21 cellular contexts compared by ENCODE assay signal in the genomic region with DNA sequence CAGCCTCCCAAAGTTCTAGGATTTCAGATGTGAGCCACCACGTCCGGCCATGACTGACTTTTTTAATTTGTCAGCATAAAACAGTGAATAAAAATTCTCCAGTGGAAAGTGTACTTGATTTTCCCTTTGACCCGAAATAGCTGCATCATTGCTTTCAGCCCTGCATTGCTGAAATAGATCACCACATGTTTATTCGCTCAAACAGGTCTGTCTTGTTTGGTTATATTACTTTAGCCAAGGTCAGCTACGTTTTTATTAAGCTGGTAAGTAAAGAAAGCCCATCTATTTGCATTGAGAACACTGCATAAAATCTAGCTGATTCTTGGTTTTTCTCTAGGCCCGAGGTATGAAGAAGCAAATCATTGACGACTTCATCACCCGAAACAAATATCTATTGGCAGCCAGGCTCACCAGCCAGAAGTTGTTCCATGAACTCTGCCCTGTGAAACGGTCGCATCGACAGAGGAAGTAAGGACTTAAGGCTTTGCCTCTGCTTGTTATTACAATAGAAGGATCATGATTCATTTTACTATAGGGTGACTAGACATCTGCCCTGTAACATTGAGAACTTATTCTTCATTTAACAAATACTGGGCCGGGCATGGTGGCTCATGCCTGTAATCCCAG. TPM values are rescaled to one million over a fixed set of nuclear protein-coding genes. Genes with fewer than 3 reads are reported as not detected.
A peak's percentile ranks its signal among the peaks of the same experiment; 100 is the strongest.
DNase-seq lines count a peak whose midpoint lies in the region; ATAC-seq, FAIRE-seq and TF ChIP-seq lines count a peak whose summit lies in the region.
"Had no signal": no experiment of that assay in that cellular context is flagged by ENCODE, and none has a peak within 500 bp of the region (broad histone marks: within the 10 kb centered on the region; RNA-seq: fewer than 3 reads in every experiment).

No MANE protein-coding gene starts in this region.

- peaks cover 6% of the 10 kb centered on the region for H3K4me1 Mint-ChIP-seq in mesothelial cell of epicardium
- H3K4me1 Mint-ChIP-seq: H9 had no signal

- peak overlapping the region; percentile 14 for H3K27ac Mint-ChIP-seq in mesothelial cell of epicardium
- H3K27ac Mint-ChIP-seq: H9 had no signal

- no peak overlapping the region for H3K4me3 ChIP-seq in suprapubic skin
- H3K4me3 ChIP-seq in sigmoid colon, result no peak overlapping the region
- H3K4me3 ChIP-seq: ascending aorta, smooth muscle cell, upper lobe of right lung had no signal

- POLR2A ChIA-PET in RWPE1 (lab: Yijun Ruan, JAX; ENCODE audit: low non-redundant PET), result no interaction called here

- intact Hi-C loops in sigmoid colon (cut with DNase I), result no loop called here

- WGBS in suprapubic skin, result 86% methylated on average over 12 of the region's 12 CpGs
- WGBS in sigmoid colon, 2 donors, result 19 to 71% methylated on average over 12 of the region's 12 CpGs

- FAIRE-seq in HTR-8/SVneo (lab: Jason Lieb, UNC), result no peak

- TF ChIP-seq EP300 in suprapubic skin (IDR thresholded peaks at IDR 0.05) (no peak), sigmoid colon (IDR thresholded peaks at IDR 0.05) (no peak)

- no peak for TF ChIP-seq POLR2A in suprapubic skin (IDR thresholded peaks at IDR 0.05)
- TF ChIP-seq POLR2A in sigmoid colon (IDR thresholded peaks at IDR 0.05), result no peak

- CTCF ChIA-PET in RWPE1 (lab: Yijun Ruan, JAX), result interaction anchor here (0.8 kb wide), 1 partner anchor 37 kb away, joined by 3 read pairs; no protein-coding TSS in a partner anchor

- H3K9me3 ChIP-seq in suprapubic skin, result no peaks in the 10 kb centered on the region
- no peaks in the 10 kb centered on the region for H3K9me3 ChIP-seq in sigmoid colon
- H3K9me3 ChIP-seq: ascending aorta, upper lobe of right lung had no signal

- H3K36me3 Mint-ChIP-seq in mesothelial cell of epicardium, result peaks cover 27% of the 10 kb centered on the region

- peak; percentile 53 for DNase-seq in RWPE1 (ENCODE audit: low spot score)
- DNase-seq in mesothelial cell of epicardium (ENCODE audit: low spot score in 2 of 2, unreplicated experiment in 2 of 2), result no peak
- DNase-seq in suprapubic skin (ENCODE audit: low spot score in 2 of 2), result peak in 1 of 2 donors; percentile 13
- DNase-seq in AG20443 (ENCODE audit: low spot score), result no peak
- no peak for DNase-seq in sigmoid colon
- DNase-seq in HTR-8/SVneo (ENCODE audit: insufficient read length, low spot score), result no peak
- DNase-seq: activated CD4-positive, alpha-beta T cell treated with anti-CD3 and anti-CD28 coated beads for 4 hours; activated naive CD4-positive, alpha-beta T cell treated with anti-CD3 and anti-CD28 coated beads, Interleukin-2, amount 50 U/mL, for 16 hours; cerebellar nuclear complex; DND-41; effector memory CD4-positive, alpha-beta T cell; H9; naive thymus-derived CD8-positive, alpha-beta T cell; stimulated activated CD4-positive, alpha-beta T cell treated with anti-CD3 and anti-CD28 coated beads, Interleukin-2, amount 100 ng/mL, for 48 hours; stimulated activated naive CD8-positive, alpha-beta T cell treated with anti-CD3 and anti-CD28 coated beads, Interleukin-15, Interleukin-2, amounts not matched to agents 100 U/mL and 50 U/mL, for 24 hours; upper lobe of right lung had no signal

- TF ChIP-seq CTCF in RWPE1 (conservative IDR thresholded peaks at IDR 0.05; ENCODE audit: low read depth) (no peak), mesothelial cell of epicardium (IDR thresholded peaks at IDR 0.05; ENCODE audit: unreplicated experiment) (no peak), suprapubic skin (IDR thresholded peaks at IDR 0.05) (no peak), sigmoid colon (IDR thresholded peaks at IDR 0.05) (no peak)

- no peak overlapping the region for H3K4me3 Mint-ChIP-seq in mesothelial cell of epicardium
- H3K4me3 Mint-ChIP-seq: H9; memory B cell; naive thymus-derived CD8-positive, alpha-beta T cell had no signal

- H3K9me3 Mint-ChIP-seq in mesothelial cell of epicardium, result no peaks in the 10 kb centered on the region
- H3K9me3 Mint-ChIP-seq: H9; memory B cell; naive thymus-derived CD8-positive, alpha-beta T cell had no signal

- H3K36me3 ChIP-seq in suprapubic skin (peaks cover 54% of the 10 kb centered on the region), sigmoid colon (peaks cover 4 to 57% (median 35%) of the 10 kb centered on the region in 4 donors)

- no peaks in the 10 kb centered on the region for H3K4me1 ChIP-seq in suprapubic skin
- H3K4me1 ChIP-seq in sigmoid colon, result no peaks in the 10 kb centered on the region
- H3K4me1 ChIP-seq: ascending aorta, upper lobe of right lung had no signal

- H3K27me3 ChIP-seq in suprapubic skin, result no peaks in the 10 kb centered on the region
- no peaks in the 10 kb centered on the region for H3K27me3 ChIP-seq in sigmoid colon
- H3K27me3 ChIP-seq: ascending aorta, upper lobe of right lung had no signal

- ATAC-seq in esophagus mucosa (peak; percentile 95), HG03571 (IDR thresholded peaks at IDR 0.05; ENCODE audit: unreplicated experiment) (no peak)
- ATAC-seq: naive thymus-derived CD8-positive, alpha-beta T cell; stimulated activated naive CD8-positive, alpha-beta T cell treated with anti-CD3 and anti-CD28 coated beads, Interleukin-15, Interleukin-2, amounts not matched to agents 100 U/mL and 50 U/mL, for 24 hours; upper lobe of right lung had no signal

- no peaks in the 10 kb centered on the region for H3K27me3 Mint-ChIP-seq in mesothelial cell of epicardium (ENCODE audit: low read depth)
- H3K27me3 Mint-ChIP-seq: memory B cell; naive thymus-derived CD8-positive, alpha-beta T cell had no signal

- H3K27ac ChIP-seq in RWPE1 (peak overlapping the region; percentile 82), suprapubic skin (peak overlapping the region; percentile 45), sigmoid colon (no peak overlapping the region)
- H3K27ac ChIP-seq: ascending aorta, upper lobe of right lung had no signal

RNA-seq across cellular contexts. Expression of gene AGMAT, which starts 25.5 kb away (rescaled TPM):
- 1.4 TPM for total RNA-seq in esophagus mucosa
- total RNA-seq in mesothelial cell of epicardium, result 0.16 to 0.31 TPM (median 0.25 TPM) in 3 replicates
- under 1 TPM in 1 of 4 donors, not detected in 3; 0.72 TPM for total RNA-seq in suprapubic skin
- under 1 TPM in 1 of 4 donors, not detected in 3; 0.14 TPM for total RNA-seq in sigmoid colon
- 10 to 100 TPM in 2 of 3 donors, 1 to 10 TPM in 1; 6.6 to 18.3 (median 11.1) TPM for polyA plus RNA-seq in sigmoid colon
- total RNA-seq: upper lobe of right lung had no signal

RNA-seq across cellular contexts. Expression of gene DNAJC16, which starts 32.7 kb away (rescaled TPM):
- 19.8 TPM for total RNA-seq in esophagus mucosa
- total RNA-seq in mesothelial cell of epicardium, result 24.5 to 28.7 TPM (median 24.7 TPM) in 3 replicates
- total RNA-seq in suprapubic skin, result 10 to 100 TPM; 17.2 to 24.8 (median 19.7) TPM
- 10 to 100 TPM; 11.4 to 20.5 (median 16.8) TPM for total RNA-seq in sigmoid colon
- polyA plus RNA-seq in sigmoid colon, result 1 to 10 TPM; 1.2 to 8.6 (median 1.2) TPM

RNA-seq across cellular contexts. Expression of gene CASP9, which starts 35.3 kb away (rescaled TPM):
- total RNA-seq in esophagus mucosa (10.1 TPM), mesothelial cell of epicardium (23.0 to 23.8 TPM (median 23.5 TPM) in 3 replicates), suprapubic skin (10 to 100 TPM in 2 of 4 donors, 1 to 10 TPM in 2; 7.0 to 12.6 (median 9.7) TPM), sigmoid colon (10 to 100 TPM in 2 of 4 donors, 1 to 10 TPM in 2; 6.2 to 18.2 (median 10.0) TPM)
- 10 to 100 TPM; 11.4 to 17.8 (median 16.3) TPM for polyA plus RNA-seq in sigmoid colon

RNA-seq across cellular contexts. Expression of gene DDI2, which starts 58.0 kb away (rescaled TPM):
- total RNA-seq in esophagus mucosa (49.9 TPM), mesothelial cell of epicardium (31.7 to 34.5 TPM (median 34.1 TPM) in 3 replicates), suprapubic skin (10 to 100 TPM; 33.2 to 90.0 (median 39.9) TPM), sigmoid colon (10 to 100 TPM; 13.4 to 27.3 (median 19.8) TPM)
- 10 to 100 TPM in 1 of 3 donors, 1 to 10 TPM in 2; 3.0 to 12.5 (median 5.3) TPM for polyA plus RNA-seq in sigmoid colon

Comparison
In these comparisons a context has a peak if more than half of its experiments do, and no peak if none do; other contexts are left out.
1. H3K27ac ChIP-seq: peak in RWPE1 (single experiment) and suprapubic skin (single experiment); none in sigmoid colon (0 of 4).